ENCODE assay signal across 1 cellular context in genomic region chr16:85767569-85767968, GRCh38.
TF ChIP-seq lines count a peak whose summit lies in the region.

No MANE protein-coding gene starts in this region.

TF ChIP-seq in HepG2, 621 proteins besides CTCF, POLR2A, EP300 and RAD21:
- no peak for TF ChIP-seq MAX (IDR thresholded peaks at IDR 0.05)
- TF ChIP-seq ZNF83 (CRISPR knock-in tag; IDR thresholded peaks at IDR 0.05; ENCODE audit: borderline replicate concordance), result no peak
- no peak for TF ChIP-seq ZNF883 (CRISPR knock-in tag; IDR thresholded peaks at IDR 0.05; ENCODE audit: not compliant biosample characterization)
- no peak for TF ChIP-seq ONECUT2 (CRISPR knock-in tag; IDR thresholded peaks at IDR 0.05)
- TF ChIP-seq ZNF136 (CRISPR knock-in tag; IDR thresholded peaks at IDR 0.05; ENCODE audit: low read depth), result no peak
- no peak for TF ChIP-seq BATF2 (CRISPR knock-in tag; IDR thresholded peaks at IDR 0.05)
- no peak for TF ChIP-seq ZNF775 (CRISPR knock-in tag; IDR thresholded peaks at IDR 0.05; ENCODE audit: borderline replicate concordance)
- TF ChIP-seq SIN3B (IDR thresholded peaks at IDR 0.05; ENCODE audit: low read length), result no peak
- TF ChIP-seq ZNF546 (CRISPR knock-in tag; conservative IDR thresholded peaks at IDR 0.05), result no peak
